Comparison of ENCODE assay signal across 7 cellular contexts in the genomic region with DNA sequence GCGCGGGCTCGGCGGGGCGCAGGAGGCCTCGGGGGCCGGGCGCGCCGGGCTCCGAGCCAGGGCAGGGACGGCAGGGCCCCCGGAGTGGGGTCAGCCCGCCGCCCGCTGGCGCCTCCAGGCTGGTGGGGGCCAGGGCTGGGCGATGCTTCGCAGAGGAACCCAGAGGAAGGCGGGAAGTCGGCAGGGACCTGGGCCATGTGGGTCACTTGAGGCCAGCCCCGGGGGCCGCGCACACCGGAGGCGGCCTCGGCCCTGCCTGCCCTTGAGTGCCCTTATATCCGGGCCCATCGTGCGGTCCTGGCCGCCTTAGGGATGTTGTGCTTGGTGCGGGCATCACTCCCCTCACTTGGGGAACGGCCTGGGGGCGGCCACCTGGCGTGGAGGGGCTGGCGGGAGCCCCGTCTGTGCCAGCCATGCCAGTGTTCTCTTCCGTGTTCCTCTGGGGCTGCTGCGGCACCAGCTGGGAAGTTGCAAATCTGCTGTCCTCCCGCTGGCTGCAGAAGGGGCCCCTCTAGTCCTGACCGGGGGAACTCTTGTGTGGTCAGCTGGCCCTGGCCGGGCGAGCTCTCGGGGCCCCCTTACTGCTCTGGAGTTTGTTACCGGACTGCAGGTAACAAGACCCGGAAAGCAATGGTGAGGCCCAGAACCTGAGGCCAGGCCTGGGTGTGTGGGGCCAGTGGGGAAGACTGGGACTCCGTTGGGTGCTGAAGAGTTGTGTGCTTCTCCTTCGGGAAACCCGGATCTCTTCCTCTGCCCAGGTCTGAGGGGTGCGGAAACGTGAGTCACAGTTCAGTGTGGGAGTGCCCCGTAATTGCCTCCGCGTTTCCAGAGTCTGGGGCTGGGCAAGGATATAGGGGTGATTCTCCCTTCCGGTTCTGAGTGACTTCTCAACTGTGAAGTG. TPM values are rescaled to one million over a fixed set of nuclear protein-coding genes. Genes with fewer than 3 reads are reported as not detected.
DNase-seq lines count a peak whose midpoint lies in the region; ATAC-seq, FAIRE-seq and TF ChIP-seq lines count a peak whose summit lies in the region.

No MANE protein-coding gene starts in this region.

- WGBS in body of pancreas, 2 donors, result 0 to 10% methylated on average over 12 to 49 of the region's 55 CpGs
- 4% methylated on average over 55 of the region's 55 CpGs for WGBS in liver

- TF ChIP-seq CTCF in body of pancreas (IDR thresholded peaks at IDR 0.05) (no peak), liver (IDR thresholded peaks at IDR 0.05; ENCODE audit: low read depth, low read length, missing input control) (no peak)

- no peak for TF ChIP-seq RAD21 in liver (IDR thresholded peaks at IDR 0.05)

- H3K36me3 ChIP-seq in SK-N-MC (ENCODE audit: insufficient read depth, low read length) (no peaks in the 10 kb centered on the region), body of pancreas (replicated peaks in 1 of 2; ENCODE audit: insufficient read depth in 1 of 2, low read depth in 2 of 2) (no peaks in the 10 kb centered on the region), liver (ENCODE audit: control insufficient read depth in 4 of 4, insufficient read depth in 3 of 4, low read depth in 1 of 4, low read length in 3 of 4) (no peaks in the 10 kb centered on the region)

- H3K4me1 ChIP-seq in body of pancreas (peaks cover 76% of the 10 kb centered on the region), liver (ENCODE audit: control insufficient read depth in 4 of 4, insufficient read depth in 4 of 4, low read length in 3 of 4) (peaks cover 18 to 50% (median 37%) of the 10 kb centered on the region in 4 donors)

- H3K27me3 ChIP-seq in body of pancreas (no peaks in the 10 kb centered on the region), liver (ENCODE audit: control insufficient read depth in 4 of 4, insufficient read depth in 4 of 4, low read length in 3 of 4) (no peaks in the 10 kb centered on the region)

- peak in 2 of 3 donors; percentile 51 for TF ChIP-seq POLR2A in body of pancreas (IDR thresholded peaks at IDR 0.05)

- intact Hi-C loops in body of pancreas (cut with DNase I), result no loop called here

- FAIRE-seq in GM18507 (lab: Jason Lieb, UNC), result peak; percentile 55

- H3K9ac ChIP-seq in SK-N-MC (ENCODE audit: insufficient read length) (peak overlapping the region; percentile 89), liver (ENCODE audit: low read depth in 1 of 2, low read length in 2 of 2) (peak overlapping the region; percentile 52 to 56)

- peak; percentile 11 for ATAC-seq in HG03039 (IDR thresholded peaks at IDR 0.05; ENCODE audit: unreplicated experiment)
- ATAC-seq in body of pancreas, result peak; percentile 5
- no peak for ATAC-seq in HG03095 (IDR thresholded peaks at IDR 0.05; ENCODE audit: unreplicated experiment)

- no peak for DNase-seq in GM18507 (ENCODE audit: extremely low spot score, insufficient read length, low read depth)
- DNase-seq in SK-N-MC (ENCODE audit: low read depth, low spot score), result no peak
- peak in 3 of 4 donors; percentile 45 to 59 (median 54) for DNase-seq in body of pancreas
- peak; percentile 38 for DNase-seq in stimulated activated naive CD4-positive, alpha-beta T cell treated with Interleukin-2 at 50 U/mL for 16 hours (lab: John Stamatoyannopoulos, UW)

- H3K27ac ChIP-seq in SK-N-MC, result peak overlapping the region; percentile 46; the same call in 1 of the 2 replicates
- peak overlapping the region; percentile 80 to 97 (median 84) for H3K27ac ChIP-seq in body of pancreas
- H3K27ac ChIP-seq in liver (ENCODE audit: low read depth in 1 of 2, low read length in 2 of 2), result peak overlapping the region; percentile 15 to 41

- H3K4me3 ChIP-seq in SK-N-MC, result peak overlapping the region; percentile 94
- H3K4me3 ChIP-seq in body of pancreas, result peak overlapping the region; percentile 48 to 77
- H3K4me3 ChIP-seq in liver (ENCODE audit: low read depth in 1 of 3, low read length in 3 of 3), result peak overlapping the region; percentile 62 to 89 (median 87)

- H3K9me3 ChIP-seq in SK-N-MC (ENCODE audit: low read depth, low read length) (no peaks in the 10 kb centered on the region), body of pancreas (no peaks in the 10 kb centered on the region), liver (ENCODE audit: control insufficient read depth in 4 of 4, low read length in 3 of 4) (no peaks in the 10 kb centered on the region)

TF ChIP-seq in liver, 16 proteins besides CTCF, POLR2A, EP300 and RAD21:
- TF ChIP-seq, protein P1, sequence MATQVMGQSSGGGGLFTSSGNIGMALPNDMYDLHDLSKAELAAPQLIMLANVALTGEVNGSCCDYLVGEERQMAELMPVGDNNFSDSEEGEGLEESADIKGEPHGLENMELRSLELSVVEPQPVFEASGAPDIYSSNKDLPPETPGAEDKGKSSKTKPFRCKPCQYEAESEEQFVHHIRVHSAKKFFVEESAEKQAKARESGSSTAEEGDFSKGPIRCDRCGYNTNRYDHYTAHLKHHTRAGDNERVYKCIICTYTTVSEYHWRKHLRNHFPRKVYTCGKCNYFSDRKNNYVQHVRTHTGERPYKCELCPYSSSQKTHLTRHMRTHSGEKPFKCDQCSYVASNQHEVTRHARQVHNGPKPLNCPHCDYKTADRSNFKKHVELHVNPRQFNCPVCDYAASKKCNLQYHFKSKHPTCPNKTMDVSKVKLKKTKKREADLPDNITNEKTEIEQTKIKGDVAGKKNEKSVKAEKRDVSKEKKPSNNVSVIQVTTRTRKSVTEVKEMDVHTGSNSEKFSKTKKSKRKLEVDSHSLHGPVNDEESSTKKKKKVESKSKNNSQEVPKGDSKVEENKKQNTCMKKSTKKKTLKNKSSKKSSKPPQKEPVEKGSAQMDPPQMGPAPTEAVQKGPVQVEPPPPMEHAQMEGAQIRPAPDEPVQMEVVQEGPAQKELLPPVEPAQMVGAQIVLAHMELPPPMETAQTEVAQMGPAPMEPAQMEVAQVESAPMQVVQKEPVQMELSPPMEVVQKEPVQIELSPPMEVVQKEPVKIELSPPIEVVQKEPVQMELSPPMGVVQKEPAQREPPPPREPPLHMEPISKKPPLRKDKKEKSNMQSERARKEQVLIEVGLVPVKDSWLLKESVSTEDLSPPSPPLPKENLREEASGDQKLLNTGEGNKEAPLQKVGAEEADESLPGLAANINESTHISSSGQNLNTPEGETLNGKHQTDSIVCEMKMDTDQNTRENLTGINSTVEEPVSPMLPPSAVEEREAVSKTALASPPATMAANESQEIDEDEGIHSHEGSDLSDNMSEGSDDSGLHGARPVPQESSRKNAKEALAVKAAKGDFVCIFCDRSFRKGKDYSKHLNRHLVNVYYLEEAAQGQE (IDR thresholded peaks at IDR 0.05), result peak; percentile 20
- TF ChIP-seq SP1 (IDR thresholded peaks at IDR 0.05), result no peak
- TF ChIP-seq RXRA (IDR thresholded peaks at IDR 0.05), result peak in 1 of 2 donors; percentile 29

RNA-seq across cellular contexts. Expression of a gene that starts 0.8 kb away (rescaled TPM):
- total RNA-seq in body of pancreas, result 100 to 1,000 TPM in 1 of 2 donors, 10 to 100 TPM in 1; 48.0 to 104 TPM
- total RNA-seq in liver, result 10 to 100 TPM; 26.2 to 37.2 TPM
- 10 to 100 TPM in 1 of 2 donors, 1 to 10 TPM in 1; 5.9 to 17.0 TPM for polyA plus RNA-seq in liver

RNA-seq across cellular contexts. Expression of a gene that starts 31.8 kb away (rescaled TPM):
- total RNA-seq in body of pancreas (not detected), liver (not detected)
- not detected for polyA plus RNA-seq in liver

RNA-seq across cellular contexts. Expression of a gene that starts 38.4 kb away (rescaled TPM):
- under 1 TPM in 1 of 2 donors, not detected in 1; 0.52 TPM for total RNA-seq in body of pancreas
- total RNA-seq in liver, result 1 to 10 TPM in 1 of 2 donors, under 1 TPM in 1; 0.25 to 7.0 TPM
- under 1 TPM in 1 of 2 donors, not detected in 1; 0.17 TPM for polyA plus RNA-seq in liver

RNA-seq across cellular contexts. Expression of a gene that starts 41.4 kb away (rescaled TPM):
- total RNA-seq in body of pancreas (10 to 100 TPM; 76.5 to 83.1 TPM), liver (100 to 1,000 TPM in 1 of 2 donors, 10 to 100 TPM in 1; 16.8 to 144 TPM)
- 10 to 100 TPM; 18.9 to 22.4 TPM for polyA plus RNA-seq in liver

Comparison
In these comparisons a context has a peak if more than half of its experiments do, and no peak if none do; other contexts are left out.
1. DNase-seq: peak in body of pancreas (3 of 4) and stimulated activated naive CD4-positive, alpha-beta T cell treated with Interleukin-2 at 50 U/mL for 16 hours (single experiment); none in GM18507 (single experiment) and SK-N-MC (single experiment).
2. H3K27ac ChIP-seq: peak in every context shown above with its lines; median percentile 84 in body of pancreas; 46 in SK-N-MC; 28 in liver.
3. Peak in every context shown above with its lines, with median percentiles within 50 percentile points of each other: H3K4me3 ChIP-seq.